1 cellular context compared by ENCODE assay signal in the genomic region with DNA sequence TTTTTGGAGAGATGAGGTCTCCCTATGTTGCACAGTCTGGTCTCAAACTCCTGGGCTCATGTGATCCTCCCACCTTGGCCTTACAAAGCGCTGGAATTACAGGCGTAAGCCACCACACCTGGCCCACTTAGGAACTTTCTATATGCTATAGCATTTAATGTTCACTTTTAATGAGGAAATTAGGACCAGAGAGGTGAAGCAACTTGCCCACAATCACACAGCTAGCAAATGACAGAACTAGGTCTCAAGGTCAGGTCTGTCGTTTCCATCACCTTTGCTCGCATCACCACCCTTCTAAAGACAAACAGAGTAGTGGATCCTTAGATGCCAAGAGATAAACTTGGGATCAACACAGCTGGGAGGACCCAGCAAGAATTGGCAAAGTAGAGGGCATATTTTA.
TF ChIP-seq lines count a peak whose summit lies in the region.

No MANE protein-coding gene starts in this region.

TF ChIP-seq in HCT116, 20 proteins besides CTCF, POLR2A, EP300 and RAD21 (continued from another document):
- TF ChIP-seq, protein P1, sequence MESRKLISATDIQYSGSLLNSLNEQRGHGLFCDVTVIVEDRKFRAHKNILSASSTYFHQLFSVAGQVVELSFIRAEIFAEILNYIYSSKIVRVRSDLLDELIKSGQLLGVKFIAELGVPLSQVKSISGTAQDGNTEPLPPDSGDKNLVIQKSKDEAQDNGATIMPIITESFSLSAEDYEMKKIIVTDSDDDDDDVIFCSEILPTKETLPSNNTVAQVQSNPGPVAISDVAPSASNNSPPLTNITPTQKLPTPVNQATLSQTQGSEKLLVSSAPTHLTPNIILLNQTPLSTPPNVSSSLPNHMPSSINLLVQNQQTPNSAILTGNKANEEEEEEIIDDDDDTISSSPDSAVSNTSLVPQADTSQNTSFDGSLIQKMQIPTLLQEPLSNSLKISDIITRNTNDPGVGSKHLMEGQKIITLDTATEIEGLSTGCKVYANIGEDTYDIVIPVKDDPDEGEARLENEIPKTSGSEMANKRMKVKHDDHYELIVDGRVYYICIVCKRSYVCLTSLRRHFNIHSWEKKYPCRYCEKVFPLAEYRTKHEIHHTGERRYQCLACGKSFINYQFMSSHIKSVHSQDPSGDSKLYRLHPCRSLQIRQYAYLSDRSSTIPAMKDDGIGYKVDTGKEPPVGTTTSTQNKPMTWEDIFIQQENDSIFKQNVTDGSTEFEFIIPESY (IDR thresholded peaks at IDR 0.05; ENCODE audit: extremely low read depth, insufficient replicate concordance, low read length): no peak
- TF ChIP-seq EZH2phosphoT487 (IDR thresholded peaks at IDR 0.05; ENCODE audit: borderline replicate concordance) (no peak), POLR2AphosphoS5 (IDR thresholded peaks at IDR 0.05; ENCODE audit: low read depth, low read length) (no peak), FOSL1 (IDR thresholded peaks at IDR 0.05; ENCODE audit: low read depth) (no peak), YY1 (IDR thresholded peaks at IDR 0.05; ENCODE audit: extremely low read depth, insufficient replicate concordance, low read depth, low read length) (no peak), SIN3A (IDR thresholded peaks at IDR 0.05; ENCODE audit: low read depth) (no peak), ZNF274 (IDR thresholded peaks at IDR 0.05; ENCODE audit: low read depth, low read length) (no peak), TCF7L2 (IDR thresholded peaks at IDR 0.05; ENCODE audit: borderline replicate concordance, extremely low read depth, insufficient read depth, insufficient read length) (no peak), ELF1 (IDR thresholded peaks at IDR 0.05; ENCODE audit: borderline replicate concordance, low read depth) (no peak)
- TF ChIP-seq, protein P2, sequence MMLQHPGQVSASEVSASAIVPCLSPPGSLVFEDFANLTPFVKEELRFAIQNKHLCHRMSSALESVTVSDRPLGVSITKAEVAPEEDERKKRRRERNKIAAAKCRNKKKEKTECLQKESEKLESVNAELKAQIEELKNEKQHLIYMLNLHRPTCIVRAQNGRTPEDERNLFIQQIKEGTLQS (IDR thresholded peaks at IDR 0.05): no peak
- TF ChIP-seq, protein P3, sequence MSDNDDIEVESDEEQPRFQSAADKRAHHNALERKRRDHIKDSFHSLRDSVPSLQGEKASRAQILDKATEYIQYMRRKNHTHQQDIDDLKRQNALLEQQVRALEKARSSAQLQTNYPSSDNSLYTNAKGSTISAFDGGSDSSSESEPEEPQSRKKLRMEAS (IDR thresholded peaks at IDR 0.05): no peak
